Comparison of ENCODE assay signal across 1 cellular context in the genomic region with DNA sequence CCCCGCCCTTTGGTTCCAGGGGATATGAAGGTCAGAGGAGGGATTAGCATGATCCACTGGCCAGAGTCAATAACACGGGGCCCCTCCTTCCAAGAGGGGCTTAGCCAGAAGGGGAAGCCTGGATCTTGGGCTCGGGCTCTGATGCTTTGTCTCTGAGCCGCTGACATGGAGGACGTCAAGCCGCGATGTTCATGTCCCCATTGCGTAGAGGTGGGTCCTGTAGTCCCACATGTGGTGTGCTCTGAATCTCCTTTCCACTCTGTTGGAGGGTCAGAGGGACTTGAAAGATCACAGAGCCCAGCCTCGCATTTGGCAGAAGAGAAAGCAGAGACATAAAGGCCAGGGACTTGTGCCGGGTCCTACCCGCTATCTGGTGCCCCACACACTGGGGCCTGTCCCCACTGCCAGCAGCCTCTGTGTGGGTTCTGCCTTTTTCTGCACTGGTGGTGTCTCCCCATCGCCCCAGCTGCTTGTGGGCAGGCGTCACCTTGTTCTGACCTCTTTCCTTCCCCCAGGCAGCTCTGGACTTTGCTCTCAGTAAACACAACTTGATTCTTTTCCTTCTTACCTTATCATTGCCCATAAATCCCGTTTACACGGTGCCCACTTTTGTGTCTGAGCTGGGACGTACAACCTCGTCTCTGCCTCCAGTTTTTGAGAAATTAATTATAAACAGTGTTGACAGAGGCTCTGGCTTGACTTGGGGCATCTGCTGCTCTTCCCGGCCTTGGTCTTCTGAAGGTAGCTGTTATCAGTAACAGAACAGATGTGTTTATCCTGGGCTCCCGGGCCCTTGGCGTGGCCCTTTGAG.
TF ChIP-seq lines count a peak whose summit lies in the region.

No MANE protein-coding gene starts in this region.

TF ChIP-seq in HepG2, 621 proteins besides CTCF, POLR2A, EP300 and RAD21 (continued from another document and continues in another):
- no peak for TF ChIP-seq NCOA5 (CRISPR knock-in tag; IDR thresholded peaks at IDR 0.05)
- TF ChIP-seq, protein P1, sequence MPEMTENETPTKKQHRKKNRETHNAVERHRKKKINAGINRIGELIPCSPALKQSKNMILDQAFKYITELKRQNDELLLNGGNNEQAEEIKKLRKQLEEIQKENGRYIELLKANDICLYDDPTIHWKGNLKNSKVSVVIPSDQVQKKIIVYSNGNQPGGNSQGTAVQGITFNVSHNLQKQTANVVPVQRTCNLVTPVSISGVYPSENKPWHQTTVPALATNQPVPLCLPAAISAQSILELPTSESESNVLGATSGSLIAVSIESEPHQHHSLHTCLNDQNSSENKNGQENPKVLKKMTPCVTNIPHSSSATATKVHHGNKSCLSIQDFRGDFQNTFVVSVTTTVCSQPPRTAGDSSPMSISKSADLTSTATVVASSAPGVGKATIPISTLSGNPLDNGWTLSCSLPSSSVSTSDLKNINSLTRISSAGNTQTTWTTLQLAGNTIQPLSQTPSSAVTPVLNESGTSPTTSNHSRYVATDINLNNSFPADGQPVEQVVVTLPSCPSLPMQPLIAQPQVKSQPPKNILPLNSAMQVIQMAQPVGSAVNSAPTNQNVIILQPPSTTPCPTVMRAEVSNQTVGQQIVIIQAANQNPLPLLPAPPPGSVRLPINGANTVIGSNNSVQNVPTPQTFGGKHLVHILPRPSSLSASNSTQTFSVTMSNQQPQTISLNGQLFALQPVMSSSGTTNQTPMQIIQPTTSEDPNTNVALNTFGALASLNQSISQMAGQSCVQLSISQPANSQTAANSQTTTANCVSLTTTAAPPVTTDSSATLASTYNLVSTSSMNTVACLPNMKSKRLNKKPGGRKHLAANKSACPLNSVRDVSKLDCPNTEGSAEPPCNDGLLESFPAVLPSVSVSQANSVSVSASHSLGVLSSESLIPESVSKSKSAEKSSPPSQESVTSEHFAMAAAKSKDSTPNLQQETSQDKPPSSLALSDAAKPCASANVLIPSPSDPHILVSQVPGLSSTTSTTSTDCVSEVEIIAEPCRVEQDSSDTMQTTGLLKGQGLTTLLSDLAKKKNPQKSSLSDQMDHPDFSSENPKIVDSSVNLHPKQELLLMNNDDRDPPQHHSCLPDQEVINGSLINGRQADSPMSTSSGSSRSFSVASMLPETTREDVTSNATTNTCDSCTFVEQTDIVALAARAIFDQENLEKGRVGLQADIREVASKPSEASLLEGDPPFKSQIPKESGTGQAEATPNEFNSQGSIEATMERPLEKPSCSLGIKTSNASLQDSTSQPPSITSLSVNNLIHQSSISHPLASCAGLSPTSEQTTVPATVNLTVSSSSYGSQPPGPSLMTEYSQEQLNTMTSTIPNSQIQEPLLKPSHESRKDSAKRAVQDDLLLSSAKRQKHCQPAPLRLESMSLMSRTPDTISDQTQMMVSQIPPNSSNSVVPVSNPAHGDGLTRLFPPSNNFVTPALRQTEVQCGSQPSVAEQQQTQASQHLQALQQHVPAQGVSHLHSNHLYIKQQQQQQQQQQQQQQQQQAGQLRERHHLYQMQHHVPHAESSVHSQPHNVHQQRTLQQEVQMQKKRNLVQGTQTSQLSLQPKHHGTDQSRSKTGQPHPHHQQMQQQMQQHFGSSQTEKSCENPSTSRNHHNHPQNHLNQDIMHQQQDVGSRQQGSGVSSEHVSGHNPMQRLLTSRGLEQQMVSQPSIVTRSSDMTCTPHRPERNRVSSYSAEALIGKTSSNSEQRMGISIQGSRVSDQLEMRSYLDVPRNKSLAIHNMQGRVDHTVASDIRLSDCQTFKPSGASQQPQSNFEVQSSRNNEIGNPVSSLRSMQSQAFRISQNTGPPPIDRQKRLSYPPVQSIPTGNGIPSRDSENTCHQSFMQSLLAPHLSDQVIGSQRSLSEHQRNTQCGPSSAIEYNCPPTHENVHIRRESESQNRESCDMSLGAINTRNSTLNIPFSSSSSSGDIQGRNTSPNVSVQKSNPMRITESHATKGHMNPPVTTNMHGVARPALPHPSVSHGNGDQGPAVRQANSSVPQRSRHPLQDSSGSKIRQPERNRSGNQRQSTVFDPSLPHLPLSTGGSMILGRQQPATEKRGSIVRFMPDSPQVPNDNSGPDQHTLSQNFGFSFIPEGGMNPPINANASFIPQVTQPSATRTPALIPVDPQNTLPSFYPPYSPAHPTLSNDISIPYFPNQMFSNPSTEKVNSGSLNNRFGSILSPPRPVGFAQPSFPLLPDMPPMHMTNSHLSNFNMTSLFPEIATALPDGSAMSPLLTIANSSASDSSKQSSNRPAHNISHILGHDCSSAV (CRISPR knock-in tag; IDR thresholded peaks at IDR 0.05; ENCODE audit: borderline replicate concordance), result no peak
- TF ChIP-seq ZNF883 (CRISPR knock-in tag; IDR thresholded peaks at IDR 0.05; ENCODE audit: not compliant biosample characterization), result no peak
- no peak for TF ChIP-seq HHEX (CRISPR knock-in tag; IDR thresholded peaks at IDR 0.05)
- no peak for TF ChIP-seq NFIC (IDR thresholded peaks at IDR 0.05; ENCODE audit: low read length)
- TF ChIP-seq ZNF441 (CRISPR knock-in tag; IDR thresholded peaks at IDR 0.05; ENCODE audit: borderline replicate concordance), result no peak
- 0 out of 2 replicates have a peak, but pooled peaks have one; percentile 49 for TF ChIP-seq ZNF451 (CRISPR knock-in tag; IDR thresholded peaks at IDR 0.05)
- TF ChIP-seq SNRNP70 (IDR thresholded peaks at IDR 0.05; ENCODE audit: low read depth, low read length), result no peak
- no peak for TF ChIP-seq ZNF383 (CRISPR knock-in tag; IDR thresholded peaks at IDR 0.05; ENCODE audit: borderline replicate concordance)
- no peak for TF ChIP-seq POGZ (CRISPR knock-in tag; IDR thresholded peaks at IDR 0.05)
- no peak for TF ChIP-seq SMYD3 (CRISPR knock-in tag; IDR thresholded peaks at IDR 0.05)
- no peak for TF ChIP-seq ZNF570 (CRISPR knock-in tag; IDR thresholded peaks at IDR 0.05; ENCODE audit: borderline replicate concordance)
- 0 out of 2 replicates have a peak, but pooled peaks have one; percentile 48 for TF ChIP-seq ZSCAN29 (CRISPR knock-in tag; conservative IDR thresholded peaks at IDR 0.05)
- no peak for TF ChIP-seq SETDB1 (CRISPR knock-in tag; IDR thresholded peaks at IDR 0.05; ENCODE audit: borderline replicate concordance)
- no peak for TF ChIP-seq NPAS2 (CRISPR knock-in tag; IDR thresholded peaks at IDR 0.05; ENCODE audit: borderline replicate concordance)
- no peak for TF ChIP-seq JUNB (CRISPR knock-in tag; IDR thresholded peaks at IDR 0.05; ENCODE audit: borderline replicate concordance)
- no peak for TF ChIP-seq ZSCAN20 (CRISPR knock-in tag; IDR thresholded peaks at IDR 0.05; ENCODE audit: borderline replicate concordance)
- TF ChIP-seq NONO (IDR thresholded peaks at IDR 0.05), result no peak
- TF ChIP-seq NONO (CRISPR knock-in tag; conservative IDR thresholded peaks at IDR 0.05), result peak; percentile 72; the same call in 1 of the 2 replicates
- TF ChIP-seq ZNF34 (CRISPR knock-in tag; IDR thresholded peaks at IDR 0.05; ENCODE audit: borderline replicate concordance), result no peak
- TF ChIP-seq MBD4 (IDR thresholded peaks at IDR 0.05; ENCODE audit: borderline replicate concordance, low read length), result peak; percentile 39; the same call in 1 of the 2 replicates
- no peak for TF ChIP-seq RNF2 (conservative IDR thresholded peaks at IDR 0.05; ENCODE audit: low read depth)
- TF ChIP-seq XBP1 (CRISPR knock-in tag; IDR thresholded peaks at IDR 0.05), result no peak
- no peak for TF ChIP-seq ZNF564 (CRISPR knock-in tag; IDR thresholded peaks at IDR 0.05)
- TF ChIP-seq HNRNPH1 (optimal IDR thresholded peaks at IDR 0.05; ENCODE audit: low read depth, low read length), result peak; percentile 52
- no peak for TF ChIP-seq ZNF777 (CRISPR knock-in tag; IDR thresholded peaks at IDR 0.05)
- TF ChIP-seq ZNF337 (CRISPR knock-in tag; IDR thresholded peaks at IDR 0.05; ENCODE audit: borderline replicate concordance, low read depth), result no peak
- TF ChIP-seq MIER3 (CRISPR knock-in tag; IDR thresholded peaks at IDR 0.05; ENCODE audit: borderline replicate concordance), result peak; percentile 45; the same call in 1 of the 2 replicates
- TF ChIP-seq, protein P2, sequence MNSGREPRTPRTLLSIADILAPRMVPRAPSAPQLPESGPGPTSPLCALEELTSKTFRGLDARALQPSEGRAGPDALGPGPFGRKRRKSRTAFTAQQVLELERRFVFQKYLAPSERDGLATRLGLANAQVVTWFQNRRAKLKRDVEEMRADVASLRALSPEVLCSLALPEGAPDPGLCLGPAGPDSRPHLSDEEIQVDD (CRISPR knock-in tag; IDR thresholded peaks at IDR 0.05; ENCODE audit: borderline replicate concordance), result 0 out of 2 replicates have a peak, but pooled peaks have one; percentile 30
- TF ChIP-seq, protein P3, sequence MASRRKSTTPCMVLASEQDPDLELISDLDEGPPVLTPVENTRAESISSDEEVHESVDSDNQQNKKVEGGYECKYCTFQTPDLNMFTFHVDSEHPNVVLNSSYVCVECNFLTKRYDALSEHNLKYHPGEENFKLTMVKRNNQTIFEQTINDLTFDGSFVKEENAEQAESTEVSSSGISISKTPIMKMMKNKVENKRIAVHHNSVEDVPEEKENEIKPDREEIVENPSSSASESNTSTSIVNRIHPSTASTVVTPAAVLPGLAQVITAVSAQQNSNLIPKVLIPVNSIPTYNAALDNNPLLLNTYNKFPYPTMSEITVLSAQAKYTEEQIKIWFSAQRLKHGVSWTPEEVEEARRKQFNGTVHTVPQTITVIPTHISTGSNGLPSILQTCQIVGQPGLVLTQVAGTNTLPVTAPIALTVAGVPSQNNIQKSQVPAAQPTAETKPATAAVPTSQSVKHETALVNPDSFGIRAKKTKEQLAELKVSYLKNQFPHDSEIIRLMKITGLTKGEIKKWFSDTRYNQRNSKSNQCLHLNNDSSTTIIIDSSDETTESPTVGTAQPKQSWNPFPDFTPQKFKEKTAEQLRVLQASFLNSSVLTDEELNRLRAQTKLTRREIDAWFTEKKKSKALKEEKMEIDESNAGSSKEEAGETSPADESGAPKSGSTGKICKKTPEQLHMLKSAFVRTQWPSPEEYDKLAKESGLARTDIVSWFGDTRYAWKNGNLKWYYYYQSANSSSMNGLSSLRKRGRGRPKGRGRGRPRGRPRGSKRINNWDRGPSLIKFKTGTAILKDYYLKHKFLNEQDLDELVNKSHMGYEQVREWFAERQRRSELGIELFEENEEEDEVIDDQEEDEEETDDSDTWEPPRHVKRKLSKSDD (CRISPR knock-in tag; IDR thresholded peaks at IDR 0.05; ENCODE audit: low read depth), result no peak
- no peak for TF ChIP-seq ZFAT (CRISPR knock-in tag; conservative IDR thresholded peaks at IDR 0.05)
- peak; percentile 39; the same call in 1 of the 2 replicates for TF ChIP-seq FOXJ3 (CRISPR knock-in tag; IDR thresholded peaks at IDR 0.05; ENCODE audit: borderline replicate concordance)
- 0 out of 2 replicates have a peak, but pooled peaks have one; percentile 28 for TF ChIP-seq CHD2 (IDR thresholded peaks at IDR 0.05; ENCODE audit: low read depth, low read length)
- TF ChIP-seq MEIS2 (CRISPR knock-in tag; IDR thresholded peaks at IDR 0.05), result 0 out of 2 replicates have a peak, but pooled peaks have one; percentile 43
- peak; percentile 52; the same call in 1 of the 2 replicates for TF ChIP-seq SIN3A (IDR thresholded peaks at IDR 0.05; ENCODE audit: borderline replicate concordance, low read depth, low read length)
- no peak for TF ChIP-seq ZNF225 (CRISPR knock-in tag; IDR thresholded peaks at IDR 0.05)
- TF ChIP-seq ZNF530 (CRISPR knock-in tag; IDR thresholded peaks at IDR 0.05; ENCODE audit: low read depth), result no peak
- TF ChIP-seq, protein P4, sequence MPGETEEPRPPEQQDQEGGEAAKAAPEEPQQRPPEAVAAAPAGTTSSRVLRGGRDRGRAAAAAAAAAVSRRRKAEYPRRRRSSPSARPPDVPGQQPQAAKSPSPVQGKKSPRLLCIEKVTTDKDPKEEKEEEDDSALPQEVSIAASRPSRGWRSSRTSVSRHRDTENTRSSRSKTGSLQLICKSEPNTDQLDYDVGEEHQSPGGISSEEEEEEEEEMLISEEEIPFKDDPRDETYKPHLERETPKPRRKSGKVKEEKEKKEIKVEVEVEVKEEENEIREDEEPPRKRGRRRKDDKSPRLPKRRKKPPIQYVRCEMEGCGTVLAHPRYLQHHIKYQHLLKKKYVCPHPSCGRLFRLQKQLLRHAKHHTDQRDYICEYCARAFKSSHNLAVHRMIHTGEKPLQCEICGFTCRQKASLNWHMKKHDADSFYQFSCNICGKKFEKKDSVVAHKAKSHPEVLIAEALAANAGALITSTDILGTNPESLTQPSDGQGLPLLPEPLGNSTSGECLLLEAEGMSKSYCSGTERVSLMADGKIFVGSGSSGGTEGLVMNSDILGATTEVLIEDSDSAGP (CRISPR knock-in tag; IDR thresholded peaks at IDR 0.05; ENCODE audit: borderline replicate concordance), result peak; percentile 81
- TF ChIP-seq ZNF746 (CRISPR knock-in tag; IDR thresholded peaks at IDR 0.05), result peak; percentile 77; the same call in 1 of the 2 replicates
- 0 out of 2 replicates have a peak, but pooled peaks have one; percentile 33 for TF ChIP-seq KAT7 (CRISPR knock-in tag; IDR thresholded peaks at IDR 0.05; ENCODE audit: borderline replicate concordance)
- TF ChIP-seq MTA3 (CRISPR knock-in tag; IDR thresholded peaks at IDR 0.05), result no peak
- TF ChIP-seq PAX8 (CRISPR knock-in tag; IDR thresholded peaks at IDR 0.05; ENCODE audit: borderline replicate concordance), result no peak
- no peak for TF ChIP-seq RBAK (CRISPR knock-in tag; IDR thresholded peaks at IDR 0.05)
- TF ChIP-seq ZNF841 (CRISPR knock-in tag; IDR thresholded peaks at IDR 0.05; ENCODE audit: borderline replicate concordance), result no peak
- TF ChIP-seq HDAC1 (CRISPR knock-in tag; IDR thresholded peaks at IDR 0.05), result peak; percentile 52; the same call in 1 of the 2 replicates
- no peak for TF ChIP-seq RARG (CRISPR knock-in tag; IDR thresholded peaks at IDR 0.05; ENCODE audit: low read depth)
- TF ChIP-seq, protein P5, sequence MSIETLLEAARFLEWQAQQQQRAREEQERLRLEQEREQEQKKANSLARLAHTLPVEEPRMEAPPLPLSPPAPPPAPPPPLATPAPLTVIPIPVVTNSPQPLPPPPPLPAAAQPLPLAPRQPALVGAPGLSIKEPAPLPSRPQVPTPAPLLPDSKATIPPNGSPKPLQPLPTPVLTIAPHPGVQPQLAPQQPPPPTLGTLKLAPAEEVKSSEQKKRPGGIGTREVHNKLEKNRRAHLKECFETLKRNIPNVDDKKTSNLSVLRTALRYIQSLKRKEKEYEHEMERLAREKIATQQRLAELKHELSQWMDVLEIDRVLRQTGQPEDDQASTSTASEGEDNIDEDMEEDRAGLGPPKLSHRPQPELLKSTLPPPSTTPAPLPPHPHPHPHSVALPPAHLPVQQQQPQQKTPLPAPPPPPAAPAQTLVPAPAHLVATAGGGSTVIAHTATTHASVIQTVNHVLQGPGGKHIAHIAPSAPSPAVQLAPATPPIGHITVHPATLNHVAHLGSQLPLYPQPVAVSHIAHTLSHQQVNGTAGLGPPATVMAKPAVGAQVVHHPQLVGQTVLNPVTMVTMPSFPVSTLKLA (IDR thresholded peaks at IDR 0.05), result no peak
- TF ChIP-seq ZNF326 (CRISPR knock-in tag; IDR thresholded peaks at IDR 0.05; ENCODE audit: borderline replicate concordance), result 0 out of 2 replicates have a peak, but pooled peaks have one; percentile 54
